In genomic region chrX:2710041-2710471, GRCh38 we compare ENCODE assay signal across 9 cellular contexts. TPM values are rescaled to one million over a fixed set of nuclear protein-coding genes. Genes with fewer than 3 reads are reported as not detected.
DNase-seq lines count a peak whose midpoint lies in the region; ATAC-seq, FAIRE-seq and TF ChIP-seq lines count a peak whose summit lies in the region.
"Had no signal": no experiment of that assay in that cellular context is flagged by ENCODE, and none has a peak within 500 bp of the region (broad histone marks: within the 10 kb centered on the region; RNA-seq: fewer than 3 reads in every experiment).

No MANE protein-coding gene starts in this region.

- no peak for FAIRE-seq in small intestine (lab: Jason Lieb, UNC)

- DNase-seq in HS-27A (ENCODE audit: low read depth) (peak; percentile 5), cardiac muscle cell (ENCODE audit: low read depth in 1 of 2, low spot score in 1 of 2) (peak in 1 of 2 donors; percentile 76), small intestine (peak; percentile 52), HUDEP-2 (lab: John Stamatoyannopoulos, UW; ENCODE audit: unreplicated experiment in 76 of 76) (no peak), ovary (no peak)
- no peak for DNase-seq in activated T-helper 1 cell treated with anti-CD3 and anti-CD28 coated beads, Interleukin-12 subunit alpha, Interleukin-12 subunit beta, Interleukin-2, Interleukin-4 antibody, amounts not matched to agents 30 ng/mL and 10 ng/mL and 1 ng/mL, durations not matched to agents 14 hours and 24 hours and 36 hours (ENCODE audit: low spot score)

- TF ChIP-seq CTCF in cardiac muscle cell (IDR thresholded peaks at IDR 0.05; ENCODE audit: low read depth, low read length) (no peak), ovary (IDR thresholded peaks at IDR 0.05) (no peak)

- H3K36me3 ChIP-seq in cardiac muscle cell (peaks cover 4% of the 10 kb centered on the region), small intestine (ENCODE audit: control insufficient read depth in 2 of 2, insufficient read depth in 2 of 2, low read length in 2 of 2) (peaks cover 0 to 3% of the 10 kb centered on the region in 2 donors), ovary (no peaks in the 10 kb centered on the region)

- H3K27ac Mint-ChIP-seq in activated T-helper 1 cell treated with anti-CD3 and anti-CD28 coated beads, Interleukin-12 subunit alpha, Interleukin-12 subunit beta, Interleukin-2, Interleukin-4 antibody, amounts not matched to agents 30 ng/mL and 10 ng/mL and 1 ng/mL, durations not matched to agents 14 hours and 24 hours and 36 hours: peak overlapping the region; percentile 88

- H3K9me3 Mint-ChIP-seq in activated T-helper 1 cell treated with anti-CD3 and anti-CD28 coated beads, Interleukin-12 subunit alpha, Interleukin-12 subunit beta, Interleukin-2, Interleukin-4 antibody, amounts not matched to agents 30 ng/mL and 10 ng/mL and 1 ng/mL, durations not matched to agents 14 hours and 24 hours and 36 hours: no peaks in the 10 kb centered on the region

- H3K27ac ChIP-seq in cardiac muscle cell: peak overlapping the region; percentile 76
- peak overlapping the region; percentile 27 to 87 for H3K27ac ChIP-seq in small intestine (ENCODE audit: low read depth in 1 of 2, low read length in 1 of 2)
- no peak overlapping the region for H3K27ac ChIP-seq in ovary

- H3K36me3 Mint-ChIP-seq in activated T-helper 1 cell treated with anti-CD3 and anti-CD28 coated beads, Interleukin-12 subunit alpha, Interleukin-12 subunit beta, Interleukin-2, Interleukin-4 antibody, amounts not matched to agents 30 ng/mL and 10 ng/mL and 1 ng/mL, durations not matched to agents 14 hours and 24 hours and 36 hours (ENCODE audit: low read depth): peaks cover 42% of the 10 kb centered on the region

- WGBS in small intestine, 3 donors: 10 to 15% (median 13%) methylated on average over 10 of the region's 10 CpGs
- 20 to 26% (median 21%) methylated on average over 10 of the region's 10 CpGs for WGBS in ovary, 3 donors

- TF ChIP-seq EP300 in ovary (IDR thresholded peaks at IDR 0.05): no peak

- ATAC-seq in GM21529 (IDR thresholded peaks at IDR 0.05; ENCODE audit: unreplicated experiment) (no peak), HG02798 (IDR thresholded peaks at IDR 0.05; ENCODE audit: poor library complexity, unreplicated experiment) (no peak)

- H3K4me1 Mint-ChIP-seq in activated T-helper 1 cell treated with anti-CD3 and anti-CD28 coated beads, Interleukin-12 subunit alpha, Interleukin-12 subunit beta, Interleukin-2, Interleukin-4 antibody, amounts not matched to agents 30 ng/mL and 10 ng/mL and 1 ng/mL, durations not matched to agents 14 hours and 24 hours and 36 hours (ENCODE audit: low read depth): peaks cover 47% of the 10 kb centered on the region

- H3K4me3 Mint-ChIP-seq in activated T-helper 1 cell treated with anti-CD3 and anti-CD28 coated beads, Interleukin-12 subunit alpha, Interleukin-12 subunit beta, Interleukin-2, Interleukin-4 antibody, amounts not matched to agents 30 ng/mL and 10 ng/mL and 1 ng/mL, durations not matched to agents 14 hours and 24 hours and 36 hours: peak overlapping the region; percentile 56

- H3K27me3 Mint-ChIP-seq in activated T-helper 1 cell treated with anti-CD3 and anti-CD28 coated beads, Interleukin-12 subunit alpha, Interleukin-12 subunit beta, Interleukin-2, Interleukin-4 antibody, amounts not matched to agents 30 ng/mL and 10 ng/mL and 1 ng/mL, durations not matched to agents 14 hours and 24 hours and 36 hours (ENCODE audit: insufficient read depth): no peaks in the 10 kb centered on the region

- intact Hi-C loops in activated T-helper 1 cell treated with anti-CD3 and anti-CD28 coated beads, Interleukin-12 subunit alpha, Interleukin-12 subunit beta, Interleukin-2, Interleukin-4 antibody, amounts not matched to agents 30 ng/mL and 10 ng/mL and 1 ng/mL, durations not matched to agents 14 hours and 24 hours and 36 hours (cut with micrococcal nuclease): loop anchor here (1.0 to 10.0 kb wide), 7 partner anchors 8 to 1375 kb away; partner anchors contain the start of genes ASMTL, CD99, IL3RA and P2RY8
- intact Hi-C loops in ovary (cut with DNase I): no loop called here

- H3K9me3 ChIP-seq in cardiac muscle cell (ENCODE audit: low read depth) (no peaks in the 10 kb centered on the region), small intestine (ENCODE audit: control insufficient read depth, low read depth) (no peaks in the 10 kb centered on the region), ovary (no peaks in the 10 kb centered on the region)
- H3K9me3 ChIP-seq: tibial artery had no signal

- no peak overlapping the region for H3K4me3 ChIP-seq in cardiac muscle cell
- peak overlapping the region in 1 of 2 donors; percentile 17 for H3K4me3 ChIP-seq in small intestine (ENCODE audit: low read depth in 1 of 2, low read length in 2 of 2)
- no peak overlapping the region for H3K4me3 ChIP-seq in ovary

- no peak for TF ChIP-seq POLR2A in ovary (IDR thresholded peaks at IDR 0.05)

- H3K4me1 ChIP-seq in cardiac muscle cell (ENCODE audit: low read depth) (peaks cover 27% of the 10 kb centered on the region), small intestine (ENCODE audit: control insufficient read depth in 2 of 2, insufficient read depth in 1 of 2, low read depth in 1 of 2, low read length in 1 of 2) (peaks cover 2 to 21% of the 10 kb centered on the region in 2 donors), ovary (ENCODE audit: insufficient read depth) (peaks cover 28% of the 10 kb centered on the region)

- H3K27me3 ChIP-seq in cardiac muscle cell (no peaks in the 10 kb centered on the region), small intestine (ENCODE audit: control insufficient read depth in 2 of 2, insufficient read depth in 2 of 2, low read length in 2 of 2) (no peaks in the 10 kb centered on the region), ovary (no peaks in the 10 kb centered on the region)
- H3K27me3 ChIP-seq: tibial artery had no signal

RNA-seq across cellular contexts. Expression of gene CD99, which starts 19.0 kb away (rescaled TPM):
- total RNA-seq in activated T-helper 1 cell treated with anti-CD3 and anti-CD28 coated beads, Interleukin-12 subunit alpha, Interleukin-12 subunit beta, Interleukin-2, Interleukin-4 antibody, amounts not matched to agents 30 ng/mL and 10 ng/mL and 1 ng/mL, durations not matched to agents 14 hours and 24 hours and 36 hours: 421 and 437 TPM in 2 replicates
- total RNA-seq in cardiac muscle cell (361 and 474 TPM in 2 replicates), ovary (100 to 1,000 TPM; 149 to 409 (median 275) TPM)
- polyA plus RNA-seq in cardiac muscle cell (467 and 575 TPM in 2 replicates), small intestine (100 to 1,000 TPM; 101 to 307 (median 174) TPM), ovary (100 to 1,000 TPM; 365 to 678 TPM)

RNA-seq across cellular contexts. Expression of gene XG, which starts 41.8 kb away (rescaled TPM):
- 0.65 TPM in 1 of 2 replicates, not detected in the other for total RNA-seq in activated T-helper 1 cell treated with anti-CD3 and anti-CD28 coated beads, Interleukin-12 subunit alpha, Interleukin-12 subunit beta, Interleukin-2, Interleukin-4 antibody, amounts not matched to agents 30 ng/mL and 10 ng/mL and 1 ng/mL, durations not matched to agents 14 hours and 24 hours and 36 hours
- total RNA-seq in cardiac muscle cell (not detected in 2 replicates), ovary (under 1 TPM in 5 of 7 donors, not detected in 2; 0.15 to 0.48 (median 0.25) TPM)
- polyA plus RNA-seq in cardiac muscle cell (not detected in 2 replicates), small intestine (under 1 TPM in 1 of 3 donors, not detected in 2; 0.13 TPM), ovary (under 1 TPM; 0.27 to 0.98 TPM)

Comparison
In these comparisons a context has a peak if more than half of its experiments do, and no peak if none do; other contexts are left out.
1. DNase-seq: peak in HS-27A (single experiment) and small intestine (single experiment); none in activated T-helper 1 cell treated with anti-CD3 and anti-CD28 coated beads, Interleukin-12 subunit alpha, Interleukin-12 subunit beta, Interleukin-2, Interleukin-4 antibody, amounts not matched to agents 30 ng/mL and 10 ng/mL and 1 ng/mL, durations not matched to agents 14 hours and 24 hours and 36 hours (single experiment), HUDEP-2 (0 of 76) and ovary (0 of 5).
2. H3K27ac ChIP-seq: peak in cardiac muscle cell (single experiment) and small intestine (2 of 2); none in ovary (0 of 2).